ENCODE assay signal across 7 cellular contexts in genomic region chr5:40754381-40755092, GRCh38. TPM values are rescaled to one million over a fixed set of nuclear protein-coding genes. Genes with fewer than 3 reads are reported as not detected.
A peak's percentile ranks its signal among the peaks of the same experiment; 100 is the strongest.
DNase-seq lines count a peak whose midpoint lies in the region; ATAC-seq and TF ChIP-seq lines count a peak whose summit lies in the region.

No MANE protein-coding gene starts in this region.

- H3K9ac ChIP-seq in parathyroid adenoma, result no peak overlapping the region

- 42 to 43% methylated on average over 6 of the region's 6 CpGs for WGBS in ectodermal cell, 2 experiments

- H3K27me3 ChIP-seq in ectodermal cell (ENCODE audit: control insufficient read depth, insufficient read depth, low read length, poor library complexity, severe bottlenecking), result no peaks in the 10 kb centered on the region
- H3K27me3 ChIP-seq in parathyroid adenoma (ENCODE audit: control insufficient read depth, insufficient read depth, low read length), result no peaks in the 10 kb centered on the region

- H3K4me3 ChIP-seq in ectodermal cell (ENCODE audit: insufficient read depth, low read depth, low read length), result peak overlapping the region; percentile 69
- H3K4me3 ChIP-seq in parathyroid adenoma (ENCODE audit: low read depth, low read length), result peak overlapping the region; percentile 95

- H3K79me2 ChIP-seq in parathyroid adenoma, result peaks cover 37% of the 10 kb centered on the region

- in situ Hi-C loops in GM13977 (cut with MboI; ENCODE audit: low pct_unique_long_range_greater_than_20kb, low sequenced_read_pairs, unreplicated experiment), result no loop called here

- peak overlapping the region; percentile 86 for H2AFZ ChIP-seq in parathyroid adenoma

- H3K36me3 ChIP-seq in KOPT-K1 (ENCODE audit: insufficient read depth, low read length), result peaks cover 11% of the 10 kb centered on the region
- peaks cover 4% of the 10 kb centered on the region for H3K36me3 ChIP-seq in ectodermal cell (ENCODE audit: control insufficient read depth, insufficient read depth, low read length)
- H3K36me3 ChIP-seq in parathyroid adenoma (ENCODE audit: control insufficient read depth, insufficient read depth, low read length), result no peaks in the 10 kb centered on the region

- peak overlapping the region; percentile 73 for H3K4me2 ChIP-seq in parathyroid adenoma (ENCODE audit: low read length)

- H3K4me1 ChIP-seq in ectodermal cell (ENCODE audit: control insufficient read depth, insufficient read depth, low read length), result no peaks in the 10 kb centered on the region
- H3K4me1 ChIP-seq in parathyroid adenoma, result no peaks in the 10 kb centered on the region

- TF ChIP-seq CTCF in GM13977 (IDR thresholded peaks at IDR 0.05; ENCODE audit: extremely low read depth, insufficient read depth, missing control alignments) (no peak), parathyroid adenoma (IDR thresholded peaks at IDR 0.05) (no peak)

- no peaks in the 10 kb centered on the region for H3K9me3 ChIP-seq in KOPT-K1 (ENCODE audit: insufficient read depth, low read length, poor library complexity, severe bottlenecking)
- H3K9me3 ChIP-seq in ectodermal cell (ENCODE audit: control insufficient read depth, low read length), result no peaks in the 10 kb centered on the region
- no peaks in the 10 kb centered on the region for H3K9me3 ChIP-seq in parathyroid adenoma (ENCODE audit: control insufficient read depth, low read length)

- H3K27ac ChIP-seq in KOPT-K1 (ENCODE audit: low read depth, low read length, poor library complexity, severe bottlenecking), result peak overlapping the region; percentile 82
- peak overlapping the region; percentile 83 for H3K27ac ChIP-seq in ectodermal cell (ENCODE audit: insufficient read depth, low read depth, low read length, poor library complexity, severe bottlenecking)
- peak overlapping the region; percentile 84 for H3K27ac ChIP-seq in parathyroid adenoma

- ATAC-seq in GM21737 (IDR thresholded peaks at IDR 0.05; ENCODE audit: unreplicated experiment), result peak; percentile 17

- DNase-seq in GM13977 (ENCODE audit: low spot score), result peak; percentile 41
- DNase-seq in activated T-cell treated with anti-CD3 and anti-CD28 coated beads, Interleukin-2, amount 50 U/mL, for 1 hour, result no peak
- no peak for DNase-seq in COLO668 (lab: John Stamatoyannopoulos, UW; ENCODE audit: unreplicated experiment)

RNA-seq across cellular contexts. Expression of gene TTC33, which starts 1.2 kb away (rescaled TPM):
- polyA plus RNA-seq in ectodermal cell (2013, experiment 1 of 4), result 23.9 TPM
- 21.7 TPM for polyA plus RNA-seq in ectodermal cell (2013, experiment 2 of 4)
- polyA plus RNA-seq in ectodermal cell (2013, experiment 3 of 4), result 19.5 TPM
- polyA plus RNA-seq in ectodermal cell (2013, experiment 4 of 4), result 23.0 TPM

RNA-seq across cellular contexts. Expression of gene PRKAA1, which starts 43.6 kb away (rescaled TPM):
- polyA plus RNA-seq in ectodermal cell (2013, experiment 1 of 4), result 29.9 TPM
- polyA plus RNA-seq in ectodermal cell (2013, experiment 2 of 4), result 33.4 TPM
- polyA plus RNA-seq in ectodermal cell (2013, experiment 3 of 4), result 21.7 TPM
- 27.5 TPM for polyA plus RNA-seq in ectodermal cell (2013, experiment 4 of 4)
